In genomic region chr3:5019411-5020261, GRCh38 we compare ENCODE assay signal across 8 cellular contexts. TPM values are rescaled to one million over a fixed set of nuclear protein-coding genes. Genes with fewer than 3 reads are reported as not detected.
DNase-seq lines count a peak whose midpoint lies in the region; ATAC-seq, FAIRE-seq and TF ChIP-seq lines count a peak whose summit lies in the region.

No MANE protein-coding gene starts in this region.

- H2AFZ ChIP-seq in K562 (ENCODE audit: low read depth, low read length), result peak overlapping the region; percentile 53

- intact Hi-C loops in K562 (cut with micrococcal nuclease), result loop anchor here (1.0 to 2.0 kb wide), 2 partner anchors 17 to 39 kb away; no protein-coding TSS in a partner anchor

- H4K20me1 ChIP-seq in K562 (replicated peaks; ENCODE audit: control insufficient read depth, insufficient read depth, low read length), result no peaks in the 10 kb centered on the region

- no peak for TF ChIP-seq CTCF in K562 (IDR thresholded peaks at IDR 0.05 in 2 of 3, conservative IDR thresholded peaks at IDR 0.05 in 1 of 3; ENCODE audit: insufficient read depth in 2 of 3, low read depth in 1 of 3, low read length in 3 of 3)
- TF ChIP-seq CTCF in BE2C (IDR thresholded peaks at IDR 0.05; ENCODE audit: low read depth, low read length), result no peak

- no TSS peak for BruUV-seq in K562 (replicated peaks; lab: Mats Ljungman, UMichigan)

- POLR2A ChIA-PET in K562 (lab: Yijun Ruan, JAX), result interaction anchor here (0.7 to 1.2 kb wide), 4 partner anchors 13 to 193 kb away, joined by 3 read pairs; no protein-coding TSS in a partner anchor

- 26% methylated on average over 19 of the region's 19 CpGs for WGBS in K562 (ENCODE audit: insufficient coverage, low coverage, missing lambda C conversion rate)

- H3K4me1 ChIP-seq in K562 (replicated peaks in 1 of 2; ENCODE audit: control insufficient read depth in 2 of 2, insufficient read depth in 2 of 2, low read length in 2 of 2), result peaks cover 70 to 87% of the 10 kb centered on the region in 2 experiments
- H3K4me1 ChIP-seq in BE2C, result no peaks in the 10 kb centered on the region

- in situ Hi-C loops in K562 (cut with MboI), result loop anchor here (5.0 kb wide), 1 partner anchor 37 kb away; no protein-coding TSS in a partner anchor

- TF ChIP-seq RAD21 in K562 (CRISPR knock-in tag; conservative IDR thresholded peaks at IDR 0.05 in 1 of 2, IDR thresholded peaks at IDR 0.05 in 1 of 2), result peak; percentile 32 to 35; a peak in 2 of 4 replicates

- no peaks in the 10 kb centered on the region for H3K9me3 ChIP-seq in K562 (replicated peaks; ENCODE audit: control insufficient read depth, insufficient read depth, low read depth, low read length)
- no peaks in the 10 kb centered on the region for H3K9me3 ChIP-seq in BE2C

- peak; percentile 58 for TF ChIP-seq POLR2A in K562 (conservative IDR thresholded peaks at IDR 0.05)

- peak; percentile 83 for FAIRE-seq in K562 (lab: Jason Lieb, UNC)

- peak; percentile 65 for ATAC-seq in K562
- no peak for ATAC-seq in HG03196 (IDR thresholded peaks at IDR 0.05; ENCODE audit: unreplicated experiment)

- H3K9ac ChIP-seq in K562 (ENCODE audit: insufficient read depth in 1 of 2, low read depth in 2 of 2, low read length in 2 of 2), result peak overlapping the region; percentile 31 to 49; a peak in 3 of 4 replicates

- DNase-seq in CD1c-positive myeloid dendritic cell (ENCODE audit: extremely low spot score) (peak; percentile 91), K562 (ENCODE audit: extremely low read depth in 1 of 4, low spot score in 3 of 4) (peak; percentile 85 to 94 (median 86)), BE2C (no peak), Ammon's horn (ENCODE audit: low spot score) (no peak), NCI-H146 (lab: John Stamatoyannopoulos, UW) (no peak)
- peak; percentile 32 for DNase-seq in activated CD4-positive, CD25-positive, alpha-beta regulatory T cell treated with anti-CD3 and anti-CD28 coated beads, Interleukin-2, amount 50 U/mL, for 16 hours (ENCODE audit: low read depth, low spot score)
- DNase-seq in stimulated activated CD4-positive, alpha-beta T cell treated with anti-CD3 and anti-CD28 coated beads, Interleukin-15, amount 100 ng/mL, for 24 hours, result peak; percentile 85

- peak overlapping the region; percentile 43; the same call in 1 of the 2 replicates for H3K4me2 ChIP-seq in K562 (ENCODE audit: insufficient read depth, low read length)

- no peaks in the 10 kb centered on the region; a peak in 1 of 5 replicates for H3K27me3 ChIP-seq in K562 (ENCODE audit: control insufficient read depth in 2 of 2, insufficient read depth in 2 of 2, low read length in 2 of 2)
- no peaks in the 10 kb centered on the region for H3K27me3 ChIP-seq in BE2C

- H3K36me3 ChIP-seq in K562 (ENCODE audit: control insufficient read depth, insufficient read depth, low read length) (no peaks in the 10 kb centered on the region), BE2C (no peaks in the 10 kb centered on the region)

- CTCF ChIA-PET in K562 (lab: Yijun Ruan, JAX; ENCODE audit: low intra/inter-chr PET ratio), result no interaction called here

- peak overlapping the region; percentile 57 for H3K27ac ChIP-seq in K562 (ENCODE audit: extremely low read depth, low read depth, low read length)

- no peaks in the 10 kb centered on the region for H3K79me2 ChIP-seq in K562 (ENCODE audit: control insufficient read depth, insufficient read depth, low read length)

- H3K4me3 ChIP-seq in K562 (no peak overlapping the region), BE2C (ENCODE audit: low read depth, low read length) (no peak overlapping the region)

- no peaks in the 10 kb centered on the region for H3K9me1 ChIP-seq in K562 (ENCODE audit: control insufficient read depth, insufficient read depth, low read length)

- TF ChIP-seq EP300 in K562 (IDR thresholded peaks at IDR 0.05; ENCODE audit: low read length), result no peak; the same call in 1 of the 2 replicates

TF ChIP-seq in K562, 482 proteins besides CTCF, POLR2A, EP300 and RAD21 (continues in another document):
- no peak for TF ChIP-seq XRCC5 (IDR thresholded peaks at IDR 0.05; ENCODE audit: low read depth, low read length)
- TF ChIP-seq NR3C1 (CRISPR knock-in tag; IDR thresholded peaks at IDR 0.05), result no peak
- no peak for TF ChIP-seq EP400 (IDR thresholded peaks at IDR 0.05)
- TF ChIP-seq KDM1A (IDR thresholded peaks at IDR 0.05), result no peak
- no peak for TF ChIP-seq ZNF717 (CRISPR knock-in tag; IDR thresholded peaks at IDR 0.05)
- no peak for TF ChIP-seq SMAD3 (CRISPR knock-in tag; conservative IDR thresholded peaks at IDR 0.05)
- peak in 1 of 2 experiments; percentile 49; a peak in 1 of 4 replicates for TF ChIP-seq TRIM24 (IDR thresholded peaks at IDR 0.05)
- peak; percentile 68 for TF ChIP-seq NEUROD1 (IDR thresholded peaks at IDR 0.05; ENCODE audit: borderline replicate concordance, low read depth, low read length, partially characterized antibody)
- TF ChIP-seq CBX5 (IDR thresholded peaks at IDR 0.05; ENCODE audit: borderline replicate concordance, low read depth), result no peak
- TF ChIP-seq NR4A1 (CRISPR knock-in tag; IDR thresholded peaks at IDR 0.05), result no peak
- 0 out of 2 replicates have a peak, but pooled peaks have one; percentile 78 for TF ChIP-seq NR4A1 (tag; IDR thresholded peaks at IDR 0.05)
- TF ChIP-seq MIER1 (IDR thresholded peaks at IDR 0.05; ENCODE audit: low read depth), result peak; percentile 58; the same call in 1 of the 2 replicates
- no peak; the same call in 1 of the 2 replicates for TF ChIP-seq ZNF583 (CRISPR knock-in tag; IDR thresholded peaks at IDR 0.05)
- TF ChIP-seq CEBPG (CRISPR knock-in tag; IDR thresholded peaks at IDR 0.05), result no peak
- TF ChIP-seq CEBPG (tag; conservative IDR thresholded peaks at IDR 0.05 in 1 of 2, IDR thresholded peaks at IDR 0.05 in 1 of 2), result peak in 1 of 2 experiments; percentile 23; a peak in 1 of 4 replicates
- TF ChIP-seq ADNP (tag; IDR thresholded peaks at IDR 0.05), result no peak
- no peak for TF ChIP-seq SRSF9 (IDR thresholded peaks at IDR 0.05; ENCODE audit: borderline replicate concordance, low read depth, low read length)
- no peak for TF ChIP-seq ZNF23 (CRISPR knock-in tag; IDR thresholded peaks at IDR 0.05)
- peak; percentile 42; the same call in 1 of the 2 replicates for TF ChIP-seq POLR2G (IDR thresholded peaks at IDR 0.05; ENCODE audit: low read depth, low read length)
- TF ChIP-seq RBM22 (IDR thresholded peaks at IDR 0.05; ENCODE audit: low read depth, low read length, poor library complexity, severe bottlenecking), result no peak
- TF ChIP-seq GTF2A2 (tag; IDR thresholded peaks at IDR 0.05), result no peak
- peak in 1 of 2 experiments; percentile 28; a peak in 1 of 4 replicates for TF ChIP-seq MAZ (CRISPR knock-in tag; conservative IDR thresholded peaks at IDR 0.05 in 1 of 2, IDR thresholded peaks at IDR 0.05 in 1 of 2)
- TF ChIP-seq ZNF263 (CRISPR knock-in tag; IDR thresholded peaks at IDR 0.05; ENCODE audit: borderline replicate concordance), result peak; percentile 37
- no peak for TF ChIP-seq GATAD2A (IDR thresholded peaks at IDR 0.05)
- peak; percentile 84; the same call in 1 of the 2 replicates for TF ChIP-seq LCOR (CRISPR knock-in tag; IDR thresholded peaks at IDR 0.05)
- peak; percentile 90 for TF ChIP-seq SMARCA4 (IDR thresholded peaks at IDR 0.05)
- peak; percentile 80; the same call in 1 of the 2 replicates for TF ChIP-seq MTA1 (IDR thresholded peaks at IDR 0.05; ENCODE audit: borderline replicate concordance)
- peak in 1 of 2 experiments; percentile 93; a peak in 2 of 3 replicates for TF ChIP-seq CBX3 (IDR thresholded peaks at IDR 0.05; ENCODE audit: borderline replicate concordance in 1 of 2, low read length in 2 of 2)
- TF ChIP-seq ZNF431 (CRISPR knock-in tag; IDR thresholded peaks at IDR 0.05), result peak; percentile 59
- no peak for TF ChIP-seq TAF9B (IDR thresholded peaks at IDR 0.05; ENCODE audit: partially characterized antibody)
- no peak for TF ChIP-seq TFAM (CRISPR knock-in tag; conservative IDR thresholded peaks at IDR 0.05)
- no peak for TF ChIP-seq ZNF436 (CRISPR knock-in tag; IDR thresholded peaks at IDR 0.05)
- TF ChIP-seq CHD2 (IDR thresholded peaks at IDR 0.05; ENCODE audit: low read depth, low read length), result no peak
- TF ChIP-seq E2F6 (IDR thresholded peaks at IDR 0.05; ENCODE audit: borderline replicate concordance in 1 of 2, extremely low read depth in 1 of 2, insufficient read depth in 1 of 2, insufficient read length in 1 of 2, low read depth in 1 of 2, low read length in 1 of 2, poor library complexity in 1 of 2, severe bottlenecking in 1 of 2), result peak in 1 of 2 experiments; percentile 71
- TF ChIP-seq HNRNPLL (IDR thresholded peaks at IDR 0.05; ENCODE audit: low read depth, low read length, poor library complexity, severe bottlenecking), result no peak

RNA-seq across cellular contexts. Expression of gene BHLHE40, which starts 40.4 kb away (rescaled TPM):
- 81.5 and 114 TPM in 2 replicates for total RNA-seq in K562 (2011; cell fraction: chromatin; rRNA removed; ENCODE audit: low replicate concordance)
- 100 and 103 TPM in 2 replicates for total RNA-seq in K562 (2011; cell fraction: nucleolus; rRNA removed)
- 92.4 and 99.8 TPM in 2 replicates for total RNA-seq in K562 (2011; cell fraction: nucleoplasm; rRNA removed)
- total RNA-seq in K562 (2014; rRNA removed), result 38.7 and 44.5 TPM in 2 replicates
- 19.4 and 20.6 TPM in 2 replicates for total RNA-seq in K562 (2014; rRNA removed; fragmentation: Illumina TruSeq; extraction: Trizol)
- 27.7 and 27.8 TPM in 2 replicates for total RNA-seq in K562 (2015; rRNA removed; fragmentation: Illumina TruSeq; extraction: Trizol)
- 47.5 and 51.8 TPM in 2 replicates for total RNA-seq in K562 (2021)
- 83.9 and 105 TPM in 2 replicates for polyA plus RNA-seq in K562 (2011; rRNA removed)
- 72.3 and 73.7 TPM in 2 replicates for polyA plus RNA-seq in K562 (2011; cell fraction: cytosol; rRNA removed)
- 144 and 202 TPM in 2 replicates for polyA plus RNA-seq in K562 (2011; cell fraction: nucleus; rRNA removed)
- polyA plus RNA-seq in K562 (2012), result 98.8 and 122 TPM in 2 replicates
- 49.6 and 57.8 TPM in 2 replicates for polyA plus RNA-seq in K562 (2014; fragmentation: Illumina TruSeq; extraction: Trizol)
- polyA plus RNA-seq in K562 (2014; fragmentation: Nextera tagmentation; extraction: Ambion mirVana), result 10 to 100 TPM; 12.0 to 24.3 TPM
- polyA plus RNA-seq in K562 (2014; rRNA removed), result 30.9 and 31.4 TPM in 2 replicates
- 76.2 and 78.0 TPM in 2 replicates for polyA minus RNA-seq in K562 (2011; rRNA and poly(A)+ RNA removed)
- 70.7 and 90.6 TPM in 2 replicates for polyA minus RNA-seq in K562 (2011; cell fraction: cytosol; rRNA and poly(A)+ RNA removed)
- polyA minus RNA-seq in K562 (2011; cell fraction: nucleus; rRNA and poly(A)+ RNA removed), result 122 and 139 TPM in 2 replicates
- polyA plus RNA-seq in BE2C (2012; ENCODE audit: insufficient read depth, insufficient read length, low read depth), result 21.8 TPM

Comparison
In these comparisons a context has a peak if more than half of its experiments do, and no peak if none do; other contexts are left out.
1. DNase-seq: peak in CD1c-positive myeloid dendritic cell (single experiment), activated CD4-positive, CD25-positive, alpha-beta regulatory T cell treated with anti-CD3 and anti-CD28 coated beads, Interleukin-2, amount 50 U/mL, for 16 hours (single experiment), K562 (4 of 4) and stimulated activated CD4-positive, alpha-beta T cell treated with anti-CD3 and anti-CD28 coated beads, Interleukin-15, amount 100 ng/mL, for 24 hours (single experiment); none in BE2C (single experiment), Ammon's horn (single experiment) and NCI-H146 (single experiment).